ENCODE assay signal across 19 cellular contexts in the genomic region with DNA sequence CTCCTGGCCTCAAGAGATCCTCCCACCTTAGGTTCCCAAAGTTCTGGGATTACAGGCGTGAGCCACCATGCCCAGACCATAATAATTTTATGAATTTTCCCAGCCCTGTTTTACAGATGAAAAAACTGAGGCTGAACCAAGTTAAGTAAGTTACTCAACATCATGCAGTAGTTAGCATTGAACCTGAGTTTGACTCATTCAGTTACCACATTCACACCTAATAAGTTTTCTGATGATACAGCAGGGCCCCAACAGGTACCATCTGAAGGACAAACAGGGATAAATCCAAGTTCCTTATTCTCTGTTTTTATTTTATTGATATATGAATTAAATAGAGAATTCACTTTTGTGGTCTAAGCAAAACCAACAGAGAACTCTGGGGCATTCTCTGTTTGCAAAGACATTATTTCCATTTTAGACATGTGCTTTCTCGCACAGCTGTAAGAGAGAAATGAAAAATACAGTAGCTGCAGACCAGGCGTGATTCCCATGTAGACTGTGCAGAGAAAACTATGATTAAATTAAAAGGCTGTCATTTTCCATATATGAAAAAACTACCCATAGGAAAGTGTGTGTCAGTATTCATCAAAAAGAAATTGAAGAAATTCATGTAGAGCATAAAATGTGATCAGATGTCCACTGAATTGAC. TPM values are rescaled to one million over a fixed set of nuclear protein-coding genes. Genes with fewer than 3 reads are reported as not detected.
DNase-seq lines count a peak whose midpoint lies in the region; ATAC-seq and TF ChIP-seq lines count a peak whose summit lies in the region.
"Had no signal": no experiment of that assay in that cellular context is flagged by ENCODE, and none has a peak within 500 bp of the region (broad histone marks: within the 10 kb centered on the region; RNA-seq: fewer than 3 reads in every experiment).

No MANE protein-coding gene starts in this region.

- POLR2A ChIA-PET in activated CD4-positive, alpha-beta memory T cell treated with anti-CD3 and anti-CD28 coated beads for 36 hours (lab: Charles Lee), result interaction anchor here (0.9 kb wide), 1 partner anchor 16 kb away, joined by 3 read pairs; no protein-coding TSS in a partner anchor
- POLR2A ChIA-PET in activated CD4-positive, alpha-beta memory T cell treated with anti-CD3 and anti-CD28 coated beads, Interleukin-2, amount 10 ng/mL, durations not matched to agents 7 days and 5 days (lab: Charles Lee), result no interaction called here
- POLR2A ChIA-PET in OCI-LY7 (lab: Charles Lee), result interaction anchor here (0.5 kb wide), 1 partner anchor 18 kb away, joined by 3 read pairs; no protein-coding TSS in a partner anchor

- H3K36me3 Mint-ChIP-seq in activated CD4-positive, alpha-beta memory T cell treated with anti-CD3 and anti-CD28 coated beads for 36 hours, result peaks cover 12% of the 10 kb centered on the region
- peaks cover 59% of the 10 kb centered on the region for H3K36me3 Mint-ChIP-seq in activated CD4-positive, alpha-beta memory T cell treated with anti-CD3 and anti-CD28 coated beads, Interleukin-2, amount 10 ng/mL, durations not matched to agents 7 days and 5 days (ENCODE audit: low read depth)
- H3K36me3 Mint-ChIP-seq in stimulated activated naive B cell treated with anti-CD40 and anti-IgM and Interleukin-4, amounts not matched to agents 10 μg/mL and 1 μg/mL and 100 μg/mL, for 72 hours, result peaks cover 43 to 58% of the 10 kb centered on the region in 2 donors

- BruUV-seq in OCI-LY7 (replicated peaks; lab: Mats Ljungman, UMichigan), result no TSS peak

- no peaks in the 10 kb centered on the region for H3K9me2 ChIP-seq in OCI-LY7 (ENCODE audit: insufficient read depth, low read length)

- no peak overlapping the region for H3K4me3 Mint-ChIP-seq in activated CD4-positive, alpha-beta memory T cell treated with anti-CD3 and anti-CD28 coated beads for 36 hours
- H3K4me3 Mint-ChIP-seq in activated CD4-positive, alpha-beta memory T cell treated with anti-CD3 and anti-CD28 coated beads, Interleukin-2, amount 10 ng/mL, durations not matched to agents 7 days and 5 days, result no peak overlapping the region
- H3K4me3 Mint-ChIP-seq in stimulated activated naive B cell treated with anti-CD40 and anti-IgM and Interleukin-4, amounts not matched to agents 10 μg/mL and 1 μg/mL and 100 μg/mL, for 72 hours, result no peak overlapping the region
- H3K4me3 Mint-ChIP-seq: endodermal cell had no signal

- peak; percentile 44 for ATAC-seq in GM21390 (IDR thresholded peaks at IDR 0.05; ENCODE audit: unreplicated experiment)
- peak; percentile 47 to 51 for ATAC-seq in stimulated activated naive B cell treated with anti-CD40 and anti-IgM and Interleukin-4, amounts not matched to agents 10 μg/mL and 1 μg/mL and 100 μg/mL, for 72 hours (replicated peaks)
- no peak for ATAC-seq in HG03025 (IDR thresholded peaks at IDR 0.05; ENCODE audit: low FRiP score, unreplicated experiment)
- ATAC-seq: SK-N-SH treated with all-trans-retinoic acid at 6 μM for 48 hours had no signal

- H3K9me3 ChIP-seq in OCI-LY7 (ENCODE audit: low read length), result peaks cover 11% of the 10 kb centered on the region; the same call in 1 of the 2 replicates
- H3K9me3 ChIP-seq: Caco-2, left ventricle myocardium inferior, spleen had no signal

- no peak overlapping the region for H3K4me3 ChIP-seq in OCI-LY7 (ENCODE audit: low read depth, low read length, poor library complexity, severe bottlenecking)
- H3K4me3 ChIP-seq: left ventricle myocardium inferior, spleen had no signal

- H3K27ac Mint-ChIP-seq in activated CD4-positive, alpha-beta memory T cell treated with anti-CD3 and anti-CD28 coated beads for 36 hours, result peak overlapping the region; percentile 45
- H3K27ac Mint-ChIP-seq in activated CD4-positive, alpha-beta memory T cell treated with anti-CD3 and anti-CD28 coated beads, Interleukin-2, amount 10 ng/mL, durations not matched to agents 7 days and 5 days, result no peak overlapping the region
- peak overlapping the region; percentile 77 for H3K27ac Mint-ChIP-seq in stimulated activated naive B cell treated with anti-CD40 and anti-IgM and Interleukin-4, amounts not matched to agents 10 μg/mL and 1 μg/mL and 100 μg/mL, for 72 hours
- H3K27ac Mint-ChIP-seq: endodermal cell, progenitor cell of endocrine pancreas had no signal

- TF ChIP-seq CTCF in OCI-LY7 (conservative IDR thresholded peaks at IDR 0.05; ENCODE audit: low read length), result no peak

- no peak for DNase-seq in activated CD4-positive, alpha-beta memory T cell treated with anti-CD3 and anti-CD28 coated beads for 36 hours
- DNase-seq in activated CD4-positive, alpha-beta memory T cell treated with anti-CD3 and anti-CD28 coated beads, Interleukin-2, amount 10 ng/mL, durations not matched to agents 7 days and 5 days, result no peak
- DNase-seq in OCI-LY7 (ENCODE audit: low spot score) (no peak), islet precursor cell (no peak), occipital lobe (lab: John Stamatoyannopoulos, UW) (no peak)
- DNase-seq in stimulated activated naive B cell treated with anti-CD40 and anti-IgM and Interleukin-4, amounts not matched to agents 10 μg/mL and 1 μg/mL and 100 μg/mL, for 72 hours, result no peak
- DNase-seq: Caco-2, endodermal cell, GDM1, left ventricle myocardium inferior, NCI-H2081, NCI-H524 treated with DMSO at 0.1 percent for 48 hours, spleen had no signal

- H3K27ac ChIP-seq in OCI-LY7 (ENCODE audit: low read depth, low read length, poor library complexity, severe bottlenecking), result peak overlapping the region; percentile 2
- H3K27ac ChIP-seq: left ventricle myocardium inferior had no signal

- H3K4me1 Mint-ChIP-seq in activated CD4-positive, alpha-beta memory T cell treated with anti-CD3 and anti-CD28 coated beads for 36 hours (ENCODE audit: low read depth), result peaks cover 77% of the 10 kb centered on the region
- peaks cover 50% of the 10 kb centered on the region for H3K4me1 Mint-ChIP-seq in activated CD4-positive, alpha-beta memory T cell treated with anti-CD3 and anti-CD28 coated beads, Interleukin-2, amount 10 ng/mL, durations not matched to agents 7 days and 5 days
- peaks cover 43 to 65% of the 10 kb centered on the region in 2 donors for H3K4me1 Mint-ChIP-seq in stimulated activated naive B cell treated with anti-CD40 and anti-IgM and Interleukin-4, amounts not matched to agents 10 μg/mL and 1 μg/mL and 100 μg/mL, for 72 hours
- H3K4me1 Mint-ChIP-seq: endodermal cell had no signal

- intact Hi-C loops in activated CD4-positive, alpha-beta memory T cell treated with anti-CD3 and anti-CD28 coated beads for 36 hours (cut with micrococcal nuclease), result no loop called here
- intact Hi-C loops in OCI-LY7 (cut with micrococcal nuclease; ENCODE audit: unreplicated experiment), result no loop called here

- CTCF ChIA-PET in activated CD4-positive, alpha-beta memory T cell treated with anti-CD3 and anti-CD28 coated beads for 36 hours (lab: Charles Lee), result interaction anchor here (1.1 to 1.4 kb wide), 2 partner anchors 23 to 28 kb away, joined by 3 read pairs; no protein-coding TSS in a partner anchor
- CTCF ChIA-PET in activated CD4-positive, alpha-beta memory T cell treated with anti-CD3 and anti-CD28 coated beads, Interleukin-2, amount 10 ng/mL, durations not matched to agents 7 days and 5 days (lab: Charles Lee), result no interaction called here
- CTCF ChIA-PET in OCI-LY7 (lab: Charles Lee; ENCODE audit: unreplicated experiment), result no interaction called here

- peaks cover 97% of the 10 kb centered on the region for H3K36me3 ChIP-seq in OCI-LY7 (ENCODE audit: insufficient read depth, low read length)
- H3K36me3 ChIP-seq: left ventricle myocardium inferior had no signal

- peaks cover 12% of the 10 kb centered on the region; the same call in 1 of the 2 replicates for H4K20me1 ChIP-seq in OCI-LY7 (ENCODE audit: insufficient read depth, low read length)

- peak overlapping the region; percentile 22 for H3K4me2 ChIP-seq in OCI-LY7 (ENCODE audit: low read length)

- peaks cover 4% of the 10 kb centered on the region for H3K9me3 Mint-ChIP-seq in activated CD4-positive, alpha-beta memory T cell treated with anti-CD3 and anti-CD28 coated beads for 36 hours
- peaks cover 4% of the 10 kb centered on the region for H3K9me3 Mint-ChIP-seq in activated CD4-positive, alpha-beta memory T cell treated with anti-CD3 and anti-CD28 coated beads, Interleukin-2, amount 10 ng/mL, durations not matched to agents 7 days and 5 days
- H3K9me3 Mint-ChIP-seq in stimulated activated naive B cell treated with anti-CD40 and anti-IgM and Interleukin-4, amounts not matched to agents 10 μg/mL and 1 μg/mL and 100 μg/mL, for 72 hours, result peaks cover 0 to 6% of the 10 kb centered on the region in 2 donors
- H3K9me3 Mint-ChIP-seq: endodermal cell had no signal

- no peaks in the 10 kb centered on the region for H3K27me3 Mint-ChIP-seq in activated CD4-positive, alpha-beta memory T cell treated with anti-CD3 and anti-CD28 coated beads for 36 hours
- no peaks in the 10 kb centered on the region for H3K27me3 Mint-ChIP-seq in activated CD4-positive, alpha-beta memory T cell treated with anti-CD3 and anti-CD28 coated beads, Interleukin-2, amount 10 ng/mL, durations not matched to agents 7 days and 5 days
- H3K27me3 Mint-ChIP-seq in stimulated activated naive B cell treated with anti-CD40 and anti-IgM and Interleukin-4, amounts not matched to agents 10 μg/mL and 1 μg/mL and 100 μg/mL, for 72 hours, result no peaks in the 10 kb centered on the region
- H3K27me3 Mint-ChIP-seq: progenitor cell of endocrine pancreas had no signal

- no peak overlapping the region for H2AFZ ChIP-seq in OCI-LY7 (ENCODE audit: low read length)

- H3K79me2 ChIP-seq in OCI-LY7 (ENCODE audit: insufficient read depth, low read depth, low read length), result peaks cover 100% of the 10 kb centered on the region

- H3K4me1 ChIP-seq in OCI-LY7 (ENCODE audit: insufficient read depth, low read length, poor library complexity, severe bottlenecking), result peaks cover 59% of the 10 kb centered on the region
- H3K4me1 ChIP-seq: left ventricle myocardium inferior had no signal

RNA-seq across cellular contexts. Expression of a gene that starts 26.6 kb away (rescaled TPM):
- total RNA-seq in activated CD4-positive, alpha-beta memory T cell treated with anti-CD3 and anti-CD28 coated beads for 36 hours, result 10 to 100 TPM; 50.1 to 52.1 TPM
- total RNA-seq in activated CD4-positive, alpha-beta memory T cell treated with anti-CD3 and anti-CD28 coated beads, Interleukin-2, amount 10 ng/mL, durations not matched to agents 7 days and 5 days, result 10 to 100 TPM; 80.9 to 82.2 TPM
- 58.1 and 65.8 TPM in 2 replicates for total RNA-seq in OCI-LY7 (2014; rRNA removed; shearing (Covaris generic))
- total RNA-seq in OCI-LY7 (2022), result 167 and 196 TPM in 2 replicates
- total RNA-seq in occipital lobe, result 0.94 TPM
- total RNA-seq: A673, MCF 10A had no signal

Comparison
In these comparisons a context has a peak if more than half of its experiments do, and no peak if none do; other contexts are left out.
1. RNA of a gene that starts 26.6 kb away (total RNA-seq): 58.1 to 196 TPM in OCI-LY7, 80.9 to 82.2 TPM in activated CD4-positive, alpha-beta memory T cell treated with anti-CD3 and anti-CD28 coated beads, Interleukin-2, amount 10 ng/mL, durations not matched to agents 7 days and 5 days and 50.1 to 52.1 TPM in activated CD4-positive, alpha-beta memory T cell treated with anti-CD3 and anti-CD28 coated beads for 36 hours; 0.94 TPM in occipital lobe (single experiment); every median in the first group is over 10 times any median in the second.